ENCODE assay signal across 28 cellular contexts in the genomic region with DNA sequence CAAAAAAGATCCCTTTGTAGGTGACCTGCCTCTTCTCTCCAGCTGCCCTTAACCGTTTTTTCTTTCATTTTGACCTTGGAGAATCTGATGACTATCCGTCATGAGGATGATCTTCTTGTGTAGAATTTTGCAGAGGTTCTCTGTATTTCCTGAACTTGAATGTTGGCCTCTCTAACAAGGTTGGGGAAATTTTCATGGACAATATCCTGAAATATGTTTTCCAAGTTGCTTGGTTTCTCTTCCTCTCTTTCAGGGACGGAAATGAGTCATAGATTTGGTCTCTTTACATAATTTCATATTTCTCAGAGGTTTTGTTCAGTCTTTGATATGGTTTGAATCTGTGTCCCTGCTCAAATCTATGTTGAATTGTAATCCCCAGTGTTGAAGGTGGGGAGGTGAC.
"Had no signal": no experiment of that assay in that cellular context is flagged by ENCODE, and none has a peak within 500 bp of the region (broad histone marks: within the 10 kb centered on the region; RNA-seq: fewer than 3 reads in every experiment).

No MANE protein-coding gene starts in this region.

- H3K36me3 ChIP-seq: ovary, thoracic aorta, uterus had no signal

- H3K27me3 ChIP-seq: esophagus muscularis mucosa, foreskin keratinocyte, gastroesophageal sphincter, heart left ventricle, hepatocyte, left lung, ovary, sigmoid colon, tibial nerve, upper lobe of left lung, uterus had no signal

- H3K4me3 Mint-ChIP-seq: endodermal cell; naive thymus-derived CD8-positive, alpha-beta T cell; nephron progenitor cell had no signal

- H3K4me1 Mint-ChIP-seq: endodermal cell, nephron progenitor cell had no signal

- H3K9me3 Mint-ChIP-seq: nephron progenitor cell had no signal

- DNase-seq: cerebellar nuclear complex; cortex of kidney; effector CD8-positive, alpha-beta T cell; endodermal cell; foreskin keratinocyte; heart left ventricle; kidney; left cardiac atrium; left lung; mammary epithelial cell; mesendoderm; naive thymus-derived CD8-positive, alpha-beta T cell; nephron progenitor cell; occipital lobe; ovary; posterior cingulate gyrus; psoas muscle; right cardiac atrium; sigmoid colon; stimulated activated CD4-positive, alpha-beta T cell treated with anti-CD3 and anti-CD28 coated beads, Interleukin-4, amount 100 ng/mL, for 4 hours; stimulated activated naive CD4-positive, alpha-beta T cell; upper lobe of left lung; uterus had no signal

- H3K27me3 Mint-ChIP-seq: naive thymus-derived CD8-positive, alpha-beta T cell had no signal

- H3K27ac Mint-ChIP-seq: endodermal cell, nephron progenitor cell had no signal

- ATAC-seq: foreskin keratinocyte; gastroesophageal sphincter; heart left ventricle; left cardiac atrium; left lung; naive thymus-derived CD8-positive, alpha-beta T cell; psoas muscle; right cardiac atrium had no signal

- H3K4me1 ChIP-seq: foreskin keratinocyte, gastroesophageal sphincter, left lung, psoas muscle, sigmoid colon, tibial nerve, upper lobe of left lung, uterus had no signal

- H3K4me2 ChIP-seq: hepatocyte had no signal

- H3K27ac ChIP-seq: esophagus muscularis mucosa, foreskin keratinocyte, gastroesophageal sphincter, heart left ventricle, hepatocyte, left lung, ovary, psoas muscle, sigmoid colon, thoracic aorta, tibial nerve, upper lobe of left lung, uterus had no signal

- H2AFZ ChIP-seq: hepatocyte had no signal

- H3K9me3 ChIP-seq: esophagus muscularis mucosa, ovary, sigmoid colon, thoracic aorta, uterus had no signal

- H3K79me2 ChIP-seq: hepatocyte had no signal

- H3K4me3 ChIP-seq: esophagus muscularis mucosa, gastroesophageal sphincter, heart left ventricle, hepatocyte, left lung, ovary, psoas muscle, sigmoid colon, thoracic aorta, tibial nerve, upper lobe of left lung, uterus had no signal
